In the genomic region with DNA sequence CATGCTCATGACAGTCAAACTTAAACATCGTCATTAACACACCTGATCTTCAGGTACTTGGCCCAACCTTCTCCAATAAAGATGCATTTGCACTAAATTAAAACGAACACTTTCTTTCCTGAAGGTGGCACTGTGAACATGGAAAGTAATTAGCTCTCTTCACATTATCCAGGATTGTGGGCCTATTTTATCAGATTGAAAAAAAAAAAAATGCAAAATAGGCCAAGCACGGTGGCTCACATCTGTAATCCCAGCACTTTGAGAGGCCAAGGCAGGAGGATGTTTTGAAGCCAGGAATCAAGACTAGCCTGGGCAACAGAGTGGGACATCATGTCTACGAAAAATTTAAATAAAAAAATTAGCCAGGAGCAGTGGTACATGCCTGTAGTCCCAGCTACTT, we compare ENCODE assay signal across 9 cellular contexts. TPM values are rescaled to one million over a fixed set of nuclear protein-coding genes. Genes with fewer than 3 reads are reported as not detected.
DNase-seq lines count a peak whose midpoint lies in the region; ATAC-seq and TF ChIP-seq lines count a peak whose summit lies in the region.
"Had no signal": no experiment of that assay in that cellular context is flagged by ENCODE, and none has a peak within 500 bp of the region (broad histone marks: within the 10 kb centered on the region; RNA-seq: fewer than 3 reads in every experiment).

No MANE protein-coding gene starts in this region.

- ATAC-seq in GM19328 (IDR thresholded peaks at IDR 0.05; ENCODE audit: unreplicated experiment), result no peak

- no peak overlapping the region for H3K4me3 Mint-ChIP-seq in Calu3 (ENCODE audit: low read depth, unreplicated experiment)
- no peak overlapping the region for H3K4me3 Mint-ChIP-seq in activated T-cell treated with anti-CD3 and anti-CD28 coated beads, Interleukin-2, amount 50 U/mL, for 24 hours

- no TSS peak for BruUV-seq in Calu3 (replicated peaks; lab: Mats Ljungman, UMichigan)

- DNase-seq in Calu3 (peak; percentile 11), KBM-7 (peak; percentile 44), RPMI7951 (ENCODE audit: low read depth) (peak; percentile 15), iPS-NIHi7 (ENCODE audit: extremely low spot score) (peak; percentile 24), NOMO-1 treated with dmso at 0.1 percent for 144 hours (lab: John Stamatoyannopoulos, UW; ENCODE audit: unreplicated experiment) (no peak), islet precursor cell (no peak)
- no peak for DNase-seq in activated T-cell treated with anti-CD3 and anti-CD28 coated beads, Interleukin-2, amount 50 U/mL, for 24 hours

- CTCF ChIA-PET in Calu3 (lab: Charles Lee), result interaction anchor here (0.7 to 1.2 kb wide), 7 partner anchors 10 to 284 kb away, joined by 3 to 11 read pairs (median 4); a partner anchor contains a TSS

- no peaks in the 10 kb centered on the region for H3K9me3 Mint-ChIP-seq in Calu3 (ENCODE audit: low read depth, unreplicated experiment)
- H3K9me3 Mint-ChIP-seq in activated T-cell treated with anti-CD3 and anti-CD28 coated beads, Interleukin-2, amount 50 U/mL, for 24 hours, result peaks cover 1% of the 10 kb centered on the region

- H3K27ac Mint-ChIP-seq in Calu3 (ENCODE audit: unreplicated experiment), result no peak overlapping the region
- H3K27ac Mint-ChIP-seq in activated T-cell treated with anti-CD3 and anti-CD28 coated beads, Interleukin-2, amount 50 U/mL, for 24 hours, result no peak overlapping the region

- intact Hi-C loops in Calu3 (cut with micrococcal nuclease; ENCODE audit: unreplicated experiment), result loop anchor here (5.0 kb wide), 2 partner anchors 45 to 505 kb away; a partner anchor contains a TSS

- TF ChIP-seq CTCF in Calu3 (IDR thresholded peaks at IDR 0.05; ENCODE audit: unreplicated experiment), result no peak

- no peaks in the 10 kb centered on the region for H3K4me1 Mint-ChIP-seq in Calu3 (ENCODE audit: low read depth, unreplicated experiment)
- H3K4me1 Mint-ChIP-seq in activated T-cell treated with anti-CD3 and anti-CD28 coated beads, Interleukin-2, amount 50 U/mL, for 24 hours (ENCODE audit: low read depth), result no peaks in the 10 kb centered on the region

- in situ Hi-C loops in KBM-7 (cut with MboI; ENCODE audit: low pct_unique_long_range_greater_than_20kb, low sequenced_read_pairs), result loop anchor here (25.0 kb wide), 1 partner anchor 725 kb away; no protein-coding TSS in a partner anchor

- H3K27me3 Mint-ChIP-seq in Calu3 (ENCODE audit: unreplicated experiment), result peaks cover 24% of the 10 kb centered on the region
- peaks cover 57% of the 10 kb centered on the region for H3K27me3 Mint-ChIP-seq in activated T-cell treated with anti-CD3 and anti-CD28 coated beads, Interleukin-2, amount 50 U/mL, for 24 hours

- H3K36me3 Mint-ChIP-seq in Calu3 (ENCODE audit: insufficient read depth, unreplicated experiment), result no peaks in the 10 kb centered on the region
- no peaks in the 10 kb centered on the region for H3K36me3 Mint-ChIP-seq in activated T-cell treated with anti-CD3 and anti-CD28 coated beads, Interleukin-2, amount 50 U/mL, for 24 hours (ENCODE audit: low read depth)

RNA-seq across cellular contexts. Expression of a gene that starts 14.4 kb away (rescaled TPM):
- total RNA-seq in Calu3 (2022), result not detected in 2 replicates
- not detected in 2 replicates for total RNA-seq in RPMI7951 (2014; rRNA removed; shearing (Covaris generic))
- total RNA-seq: frontal cortex had no signal

RNA-seq across cellular contexts. Expression of a gene that starts 27.4 kb away (rescaled TPM):
- 17.8 and 25.9 TPM in 2 replicates for total RNA-seq in Calu3 (2022)
- total RNA-seq in RPMI7951 (2014; rRNA removed; shearing (Covaris generic)), result 99.8 and 116 TPM in 2 replicates

RNA-seq across cellular contexts. Expression of a gene that starts 39.7 kb away (rescaled TPM):
- total RNA-seq in Calu3 (2022), result 4.4 and 4.9 TPM in 2 replicates
- total RNA-seq in RPMI7951 (2014; rRNA removed; shearing (Covaris generic)), result under 0.01 and 0.20 TPM in 2 replicates
- total RNA-seq: frontal cortex had no signal

RNA-seq across cellular contexts. Expression of a gene that starts 46.0 kb away (rescaled TPM):
- total RNA-seq in Calu3 (2022), result 10.1 and 12.5 TPM in 2 replicates
- total RNA-seq in RPMI7951 (2014; rRNA removed; shearing (Covaris generic)), result 1.2 and 2.6 TPM in 2 replicates
- total RNA-seq: frontal cortex had no signal

Comparison
In these comparisons a context has a peak if more than half of its experiments do, and no peak if none do; other contexts are left out.
1. DNase-seq: peak in Calu3 (single experiment), KBM-7 (single experiment), RPMI7951 (single experiment) and iPS-NIHi7 (single experiment); none in NOMO-1 treated with dmso at 0.1 percent for 144 hours (single experiment), islet precursor cell (single experiment) and activated T-cell treated with anti-CD3 and anti-CD28 coated beads, Interleukin-2, amount 50 U/mL, for 24 hours (single experiment).